Comparison of ENCODE assay signal across 8 cellular contexts in the genomic region with DNA sequence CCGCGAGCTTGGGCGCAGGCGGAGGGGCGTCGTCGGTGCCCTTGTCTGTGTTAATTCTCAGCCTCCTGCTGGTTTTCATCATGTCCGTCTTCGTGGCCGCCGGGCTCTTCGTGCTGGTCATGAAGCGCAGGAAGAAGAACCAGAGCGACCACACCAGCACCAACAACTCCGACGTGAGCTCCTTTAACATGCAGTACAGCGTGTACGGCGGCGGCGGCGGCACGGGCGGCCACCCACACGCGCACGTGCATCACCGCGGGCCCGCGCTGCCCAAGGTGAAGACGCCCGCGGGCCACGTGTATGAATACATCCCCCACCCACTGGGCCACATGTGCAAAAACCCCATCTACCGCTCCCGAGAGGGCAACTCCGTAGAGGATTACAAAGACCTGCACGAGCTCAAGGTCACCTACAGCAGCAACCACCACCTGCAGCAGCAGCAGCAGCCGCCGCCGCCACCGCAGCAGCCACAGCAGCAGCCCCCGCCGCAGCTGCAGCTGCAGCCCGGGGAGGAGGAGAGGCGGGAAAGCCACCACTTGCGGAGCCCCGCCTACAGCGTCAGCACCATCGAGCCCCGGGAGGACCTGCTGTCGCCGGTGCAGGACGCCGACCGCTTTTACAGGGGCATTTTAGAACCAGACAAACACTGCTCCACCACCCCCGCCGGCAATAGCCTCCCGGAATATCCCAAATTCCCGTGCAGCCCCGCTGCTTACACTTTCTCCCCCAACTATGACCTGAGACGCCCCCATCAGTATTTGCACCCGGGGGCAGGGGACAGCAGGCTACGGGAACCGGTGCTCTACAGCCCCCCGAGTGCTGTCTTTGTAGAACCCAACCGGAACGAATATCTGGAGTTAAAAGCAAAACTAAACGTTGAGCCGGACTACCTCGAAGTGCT. TPM values are rescaled to one million over a fixed set of nuclear protein-coding genes. Genes with fewer than 3 reads are reported as not detected.
A peak's percentile ranks its signal among the peaks of the same experiment; 100 is the strongest.
DNase-seq lines count a peak whose midpoint lies in the region; ATAC-seq and TF ChIP-seq lines count a peak whose summit lies in the region.

No MANE protein-coding gene starts in this region.

- H3K27me3 ChIP-seq in endodermal cell (ENCODE audit: control insufficient read depth, insufficient read depth, low read length, poor library complexity, severe bottlenecking), result peaks cover 67% of the 10 kb centered on the region

- H3K27ac Mint-ChIP-seq in endodermal cell (no peak overlapping the region), nephron progenitor cell (peak overlapping the region; percentile 27)

- ATAC-seq in HG03521 (IDR thresholded peaks at IDR 0.05; ENCODE audit: unreplicated experiment) (no peak), GM18511 (IDR thresholded peaks at IDR 0.05; ENCODE audit: unreplicated experiment) (no peak), esophagus mucosa (no peak)

- no peak for TF ChIP-seq CTCF in endodermal cell (conservative IDR thresholded peaks at IDR 0.05)
- TF ChIP-seq CTCF in nephron progenitor cell (IDR thresholded peaks at IDR 0.05), result no peak

- H3K9ac ChIP-seq in endodermal cell (ENCODE audit: extremely low read depth, low read length, poor library complexity, severe bottlenecking), result no peak overlapping the region

- H3K27ac ChIP-seq in endodermal cell (ENCODE audit: low read depth, low read length), result no peak overlapping the region

- peaks cover 26% of the 10 kb centered on the region for H3K4me1 Mint-ChIP-seq in endodermal cell
- peaks cover 42% of the 10 kb centered on the region for H3K4me1 Mint-ChIP-seq in nephron progenitor cell

- H3K9me3 ChIP-seq in endodermal cell (ENCODE audit: control insufficient read depth, low read length), result no peaks in the 10 kb centered on the region

- no peaks in the 10 kb centered on the region for H3K36me3 ChIP-seq in endodermal cell (ENCODE audit: control insufficient read depth, insufficient read depth, low read length)

- no peaks in the 10 kb centered on the region for H3K4me1 ChIP-seq in endodermal cell (ENCODE audit: control insufficient read depth, insufficient read depth, low read length)

- no peaks in the 10 kb centered on the region for H3K9me3 Mint-ChIP-seq in endodermal cell
- peaks cover 15% of the 10 kb centered on the region for H3K9me3 Mint-ChIP-seq in nephron progenitor cell

- peak overlapping the region; percentile 76 for H3K4me3 ChIP-seq in endodermal cell (ENCODE audit: low read length)

- H3K4me3 Mint-ChIP-seq in endodermal cell, result peak overlapping the region; percentile 58
- peak overlapping the region; percentile 87 for H3K4me3 Mint-ChIP-seq in nephron progenitor cell

- 46 to 53% methylated on average over 21 to 72 of the region's 72 CpGs for WGBS in endodermal cell (ENCODE audit: insufficient coverage in 1 of 2, insufficient read length in 1 of 2), 2 experiments

- DNase-seq in NCI-H2227 (lab: John Stamatoyannopoulos, UW; ENCODE audit: unreplicated experiment) (peak; percentile 65), NCI-H2227 treated with DMSO at 0.1 percent for 48 hours (lab: John Stamatoyannopoulos, UW) (no peak), SW480 (ENCODE audit: low spot score) (peak; percentile 25), endodermal cell (peak; percentile 85), nephron progenitor cell (peak; percentile 67)

- H3K27me3 Mint-ChIP-seq in endodermal cell (ENCODE audit: insufficient read depth), result peaks cover 84% of the 10 kb centered on the region
- H3K27me3 Mint-ChIP-seq in nephron progenitor cell (ENCODE audit: low read depth, poor library complexity), result peaks cover 50% of the 10 kb centered on the region

- no peaks in the 10 kb centered on the region for H3K36me3 Mint-ChIP-seq in endodermal cell (ENCODE audit: low read depth)
- peaks cover 25% of the 10 kb centered on the region for H3K36me3 Mint-ChIP-seq in nephron progenitor cell (ENCODE audit: low read depth)

RNA-seq across cellular contexts. Expression of a gene that starts 6.4 kb away (rescaled TPM):
- total RNA-seq in endodermal cell (1 to 10 TPM in 1 of 2 donors, under 1 TPM in 1; 0.35 to 1.6 TPM), esophagus mucosa (0.04 TPM)
- 4.7 TPM for polyA plus RNA-seq in endodermal cell (2013, experiment 1 of 2)
- 4.3 TPM for polyA plus RNA-seq in endodermal cell (2013, experiment 2 of 2)
